Comparison of ENCODE assay signal across 2 cellular contexts in the genomic region with DNA sequence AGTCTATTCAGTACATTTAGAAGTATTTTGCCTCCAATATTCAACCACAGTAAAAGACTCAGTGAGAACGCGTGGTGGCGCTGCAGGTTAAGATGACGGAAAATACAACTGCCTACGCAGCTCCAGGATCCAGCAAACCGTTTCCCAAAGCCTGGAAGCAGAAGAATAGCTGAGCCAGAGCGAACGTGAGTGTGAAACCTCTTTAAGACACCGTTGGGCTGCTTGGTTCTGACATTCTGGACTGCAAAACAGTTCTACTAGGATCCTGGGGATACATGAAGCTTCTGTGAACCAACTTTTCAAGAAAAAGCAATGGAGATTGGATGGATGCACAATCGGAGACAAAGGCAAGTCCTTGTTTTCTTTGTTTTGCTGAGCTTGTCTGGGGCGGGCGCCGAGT.
TF ChIP-seq lines count a peak whose summit lies in the region.

PCDHB16 (plus strand) TSS at position 140 of the 400 bp plus-strand sequence; CDS start at position 313, 173 bp downstream.

TF ChIP-seq in Ishikawa, 13 proteins besides CTCF, POLR2A, EP300 and RAD21 (continued from another document):
- TF ChIP-seq, protein P1, sequence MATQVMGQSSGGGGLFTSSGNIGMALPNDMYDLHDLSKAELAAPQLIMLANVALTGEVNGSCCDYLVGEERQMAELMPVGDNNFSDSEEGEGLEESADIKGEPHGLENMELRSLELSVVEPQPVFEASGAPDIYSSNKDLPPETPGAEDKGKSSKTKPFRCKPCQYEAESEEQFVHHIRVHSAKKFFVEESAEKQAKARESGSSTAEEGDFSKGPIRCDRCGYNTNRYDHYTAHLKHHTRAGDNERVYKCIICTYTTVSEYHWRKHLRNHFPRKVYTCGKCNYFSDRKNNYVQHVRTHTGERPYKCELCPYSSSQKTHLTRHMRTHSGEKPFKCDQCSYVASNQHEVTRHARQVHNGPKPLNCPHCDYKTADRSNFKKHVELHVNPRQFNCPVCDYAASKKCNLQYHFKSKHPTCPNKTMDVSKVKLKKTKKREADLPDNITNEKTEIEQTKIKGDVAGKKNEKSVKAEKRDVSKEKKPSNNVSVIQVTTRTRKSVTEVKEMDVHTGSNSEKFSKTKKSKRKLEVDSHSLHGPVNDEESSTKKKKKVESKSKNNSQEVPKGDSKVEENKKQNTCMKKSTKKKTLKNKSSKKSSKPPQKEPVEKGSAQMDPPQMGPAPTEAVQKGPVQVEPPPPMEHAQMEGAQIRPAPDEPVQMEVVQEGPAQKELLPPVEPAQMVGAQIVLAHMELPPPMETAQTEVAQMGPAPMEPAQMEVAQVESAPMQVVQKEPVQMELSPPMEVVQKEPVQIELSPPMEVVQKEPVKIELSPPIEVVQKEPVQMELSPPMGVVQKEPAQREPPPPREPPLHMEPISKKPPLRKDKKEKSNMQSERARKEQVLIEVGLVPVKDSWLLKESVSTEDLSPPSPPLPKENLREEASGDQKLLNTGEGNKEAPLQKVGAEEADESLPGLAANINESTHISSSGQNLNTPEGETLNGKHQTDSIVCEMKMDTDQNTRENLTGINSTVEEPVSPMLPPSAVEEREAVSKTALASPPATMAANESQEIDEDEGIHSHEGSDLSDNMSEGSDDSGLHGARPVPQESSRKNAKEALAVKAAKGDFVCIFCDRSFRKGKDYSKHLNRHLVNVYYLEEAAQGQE (IDR thresholded peaks at IDR 0.05; ENCODE audit: low read depth) = no peak
- no peak for TF ChIP-seq YY1 (IDR thresholded peaks at IDR 0.05; ENCODE audit: low read depth)
- TF ChIP-seq TEAD4 (IDR thresholded peaks at IDR 0.05) = no peak
- no peak for TF ChIP-seq MAX (IDR thresholded peaks at IDR 0.05)
- no peak for TF ChIP-seq CEBPB (IDR thresholded peaks at IDR 0.05)
- no peak for TF ChIP-seq NFIC (IDR thresholded peaks at IDR 0.05)
- TF ChIP-seq EGR1 (IDR thresholded peaks at IDR 0.05) = no peak
- TF ChIP-seq TAF1 (IDR thresholded peaks at IDR 0.05; ENCODE audit: low read depth) = no peak
- no peak for TF ChIP-seq ZBTB7A (IDR thresholded peaks at IDR 0.05; ENCODE audit: low read depth)

TF ChIP-seq in HepG2, 621 proteins besides CTCF, POLR2A, EP300 and RAD21 (continued from another document and continues in another):
- TF ChIP-seq, protein P2, sequence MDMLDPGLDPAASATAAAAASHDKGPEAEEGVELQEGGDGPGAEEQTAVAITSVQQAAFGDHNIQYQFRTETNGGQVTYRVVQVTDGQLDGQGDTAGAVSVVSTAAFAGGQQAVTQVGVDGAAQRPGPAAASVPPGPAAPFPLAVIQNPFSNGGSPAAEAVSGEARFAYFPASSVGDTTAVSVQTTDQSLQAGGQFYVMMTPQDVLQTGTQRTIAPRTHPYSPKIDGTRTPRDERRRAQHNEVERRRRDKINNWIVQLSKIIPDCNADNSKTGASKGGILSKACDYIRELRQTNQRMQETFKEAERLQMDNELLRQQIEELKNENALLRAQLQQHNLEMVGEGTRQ (IDR thresholded peaks at IDR 0.05; ENCODE audit: low read depth, low read length) = no peak
- TF ChIP-seq, protein P2 (CRISPR knock-in tag; IDR thresholded peaks at IDR 0.05; ENCODE audit: borderline replicate concordance) = no peak
- TF ChIP-seq, protein P3, sequence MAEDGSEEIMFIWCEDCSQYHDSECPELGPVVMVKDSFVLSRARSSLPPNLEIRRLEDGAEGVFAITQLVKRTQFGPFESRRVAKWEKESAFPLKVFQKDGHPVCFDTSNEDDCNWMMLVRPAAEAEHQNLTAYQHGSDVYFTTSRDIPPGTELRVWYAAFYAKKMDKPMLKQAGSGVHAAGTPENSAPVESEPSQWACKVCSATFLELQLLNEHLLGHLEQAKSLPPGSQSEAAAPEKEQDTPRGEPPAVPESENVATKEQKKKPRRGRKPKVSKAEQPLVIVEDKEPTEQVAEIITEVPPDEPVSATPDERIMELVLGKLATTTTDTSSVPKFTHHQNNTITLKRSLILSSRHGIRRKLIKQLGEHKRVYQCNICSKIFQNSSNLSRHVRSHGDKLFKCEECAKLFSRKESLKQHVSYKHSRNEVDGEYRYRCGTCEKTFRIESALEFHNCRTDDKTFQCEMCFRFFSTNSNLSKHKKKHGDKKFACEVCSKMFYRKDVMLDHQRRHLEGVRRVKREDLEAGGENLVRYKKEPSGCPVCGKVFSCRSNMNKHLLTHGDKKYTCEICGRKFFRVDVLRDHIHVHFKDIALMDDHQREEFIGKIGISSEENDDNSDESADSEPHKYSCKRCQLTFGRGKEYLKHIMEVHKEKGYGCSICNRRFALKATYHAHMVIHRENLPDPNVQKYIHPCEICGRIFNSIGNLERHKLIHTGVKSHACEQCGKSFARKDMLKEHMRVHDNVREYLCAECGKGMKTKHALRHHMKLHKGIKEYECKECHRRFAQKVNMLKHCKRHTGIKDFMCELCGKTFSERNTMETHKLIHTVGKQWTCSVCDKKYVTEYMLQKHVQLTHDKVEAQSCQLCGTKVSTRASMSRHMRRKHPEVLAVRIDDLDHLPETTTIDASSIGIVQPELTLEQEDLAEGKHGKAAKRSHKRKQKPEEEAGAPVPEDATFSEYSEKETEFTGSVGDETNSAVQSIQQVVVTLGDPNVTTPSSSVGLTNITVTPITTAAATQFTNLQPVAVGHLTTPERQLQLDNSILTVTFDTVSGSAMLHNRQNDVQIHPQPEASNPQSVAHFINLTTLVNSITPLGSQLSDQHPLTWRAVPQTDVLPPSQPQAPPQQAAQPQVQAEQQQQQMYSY (CRISPR knock-in tag; IDR thresholded peaks at IDR 0.05) = peak; percentile 59; the same call in 1 of the 2 replicates
- TF ChIP-seq ZBTB7A (CRISPR knock-in tag; IDR thresholded peaks at IDR 0.05) = no peak
- no peak for TF ChIP-seq TAF15 (IDR thresholded peaks at IDR 0.05; ENCODE audit: low read depth, low read length, poor library complexity, severe bottlenecking)
- TF ChIP-seq KLF12 (CRISPR knock-in tag; IDR thresholded peaks at IDR 0.05; ENCODE audit: borderline replicate concordance) = 0 out of 2 replicates have a peak, but pooled peaks have one; percentile 58
- TF ChIP-seq, protein P4, sequence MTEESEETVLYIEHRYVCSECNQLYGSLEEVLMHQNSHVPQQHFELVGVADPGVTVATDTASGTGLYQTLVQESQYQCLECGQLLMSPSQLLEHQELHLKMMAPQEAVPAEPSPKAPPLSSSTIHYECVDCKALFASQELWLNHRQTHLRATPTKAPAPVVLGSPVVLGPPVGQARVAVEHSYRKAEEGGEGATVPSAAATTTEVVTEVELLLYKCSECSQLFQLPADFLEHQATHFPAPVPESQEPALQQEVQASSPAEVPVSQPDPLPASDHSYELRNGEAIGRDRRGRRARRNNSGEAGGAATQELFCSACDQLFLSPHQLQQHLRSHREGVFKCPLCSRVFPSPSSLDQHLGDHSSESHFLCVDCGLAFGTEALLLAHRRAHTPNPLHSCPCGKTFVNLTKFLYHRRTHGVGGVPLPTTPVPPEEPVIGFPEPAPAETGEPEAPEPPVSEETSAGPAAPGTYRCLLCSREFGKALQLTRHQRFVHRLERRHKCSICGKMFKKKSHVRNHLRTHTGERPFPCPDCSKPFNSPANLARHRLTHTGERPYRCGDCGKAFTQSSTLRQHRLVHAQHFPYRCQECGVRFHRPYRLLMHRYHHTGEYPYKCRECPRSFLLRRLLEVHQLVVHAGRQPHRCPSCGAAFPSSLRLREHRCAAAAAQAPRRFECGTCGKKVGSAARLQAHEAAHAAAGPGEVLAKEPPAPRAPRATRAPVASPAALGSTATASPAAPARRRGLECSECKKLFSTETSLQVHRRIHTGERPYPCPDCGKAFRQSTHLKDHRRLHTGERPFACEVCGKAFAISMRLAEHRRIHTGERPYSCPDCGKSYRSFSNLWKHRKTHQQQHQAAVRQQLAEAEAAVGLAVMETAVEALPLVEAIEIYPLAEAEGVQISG (CRISPR knock-in tag; IDR thresholded peaks at IDR 0.05) = peak; percentile 77
- TF ChIP-seq IRF1 (CRISPR knock-in tag; IDR thresholded peaks at IDR 0.05; ENCODE audit: low read depth) = no peak
- peak; percentile 30; the same call in 1 of the 2 replicates for TF ChIP-seq HOXA3 (CRISPR knock-in tag; IDR thresholded peaks at IDR 0.05)
- 0 out of 2 replicates have a peak, but pooled peaks have one; percentile 24 for TF ChIP-seq XBP1 (CRISPR knock-in tag; IDR thresholded peaks at IDR 0.05)
- 0 out of 2 replicates have a peak, but pooled peaks have one; percentile 15 for TF ChIP-seq ISL2 (CRISPR knock-in tag; IDR thresholded peaks at IDR 0.05)
- 0 out of 2 replicates have a peak, but pooled peaks have one; percentile 13 for TF ChIP-seq SAP130 (CRISPR knock-in tag; IDR thresholded peaks at IDR 0.05; ENCODE audit: low read depth)
- TF ChIP-seq TP53 (CRISPR knock-in tag; conservative IDR thresholded peaks at IDR 0.05) = no peak
- TF ChIP-seq NCOA5 (CRISPR knock-in tag; IDR thresholded peaks at IDR 0.05) = no peak
- no peak for TF ChIP-seq ZNF652 (CRISPR knock-in tag; IDR thresholded peaks at IDR 0.05; ENCODE audit: borderline replicate concordance, low read depth)
- TF ChIP-seq TSC22D2 (CRISPR knock-in tag; IDR thresholded peaks at IDR 0.05; ENCODE audit: borderline replicate concordance) = no peak
- TF ChIP-seq ZFY (CRISPR knock-in tag; IDR thresholded peaks at IDR 0.05) = 0 out of 2 replicates have a peak, but pooled peaks have one; percentile 25
- TF ChIP-seq, protein P5, sequence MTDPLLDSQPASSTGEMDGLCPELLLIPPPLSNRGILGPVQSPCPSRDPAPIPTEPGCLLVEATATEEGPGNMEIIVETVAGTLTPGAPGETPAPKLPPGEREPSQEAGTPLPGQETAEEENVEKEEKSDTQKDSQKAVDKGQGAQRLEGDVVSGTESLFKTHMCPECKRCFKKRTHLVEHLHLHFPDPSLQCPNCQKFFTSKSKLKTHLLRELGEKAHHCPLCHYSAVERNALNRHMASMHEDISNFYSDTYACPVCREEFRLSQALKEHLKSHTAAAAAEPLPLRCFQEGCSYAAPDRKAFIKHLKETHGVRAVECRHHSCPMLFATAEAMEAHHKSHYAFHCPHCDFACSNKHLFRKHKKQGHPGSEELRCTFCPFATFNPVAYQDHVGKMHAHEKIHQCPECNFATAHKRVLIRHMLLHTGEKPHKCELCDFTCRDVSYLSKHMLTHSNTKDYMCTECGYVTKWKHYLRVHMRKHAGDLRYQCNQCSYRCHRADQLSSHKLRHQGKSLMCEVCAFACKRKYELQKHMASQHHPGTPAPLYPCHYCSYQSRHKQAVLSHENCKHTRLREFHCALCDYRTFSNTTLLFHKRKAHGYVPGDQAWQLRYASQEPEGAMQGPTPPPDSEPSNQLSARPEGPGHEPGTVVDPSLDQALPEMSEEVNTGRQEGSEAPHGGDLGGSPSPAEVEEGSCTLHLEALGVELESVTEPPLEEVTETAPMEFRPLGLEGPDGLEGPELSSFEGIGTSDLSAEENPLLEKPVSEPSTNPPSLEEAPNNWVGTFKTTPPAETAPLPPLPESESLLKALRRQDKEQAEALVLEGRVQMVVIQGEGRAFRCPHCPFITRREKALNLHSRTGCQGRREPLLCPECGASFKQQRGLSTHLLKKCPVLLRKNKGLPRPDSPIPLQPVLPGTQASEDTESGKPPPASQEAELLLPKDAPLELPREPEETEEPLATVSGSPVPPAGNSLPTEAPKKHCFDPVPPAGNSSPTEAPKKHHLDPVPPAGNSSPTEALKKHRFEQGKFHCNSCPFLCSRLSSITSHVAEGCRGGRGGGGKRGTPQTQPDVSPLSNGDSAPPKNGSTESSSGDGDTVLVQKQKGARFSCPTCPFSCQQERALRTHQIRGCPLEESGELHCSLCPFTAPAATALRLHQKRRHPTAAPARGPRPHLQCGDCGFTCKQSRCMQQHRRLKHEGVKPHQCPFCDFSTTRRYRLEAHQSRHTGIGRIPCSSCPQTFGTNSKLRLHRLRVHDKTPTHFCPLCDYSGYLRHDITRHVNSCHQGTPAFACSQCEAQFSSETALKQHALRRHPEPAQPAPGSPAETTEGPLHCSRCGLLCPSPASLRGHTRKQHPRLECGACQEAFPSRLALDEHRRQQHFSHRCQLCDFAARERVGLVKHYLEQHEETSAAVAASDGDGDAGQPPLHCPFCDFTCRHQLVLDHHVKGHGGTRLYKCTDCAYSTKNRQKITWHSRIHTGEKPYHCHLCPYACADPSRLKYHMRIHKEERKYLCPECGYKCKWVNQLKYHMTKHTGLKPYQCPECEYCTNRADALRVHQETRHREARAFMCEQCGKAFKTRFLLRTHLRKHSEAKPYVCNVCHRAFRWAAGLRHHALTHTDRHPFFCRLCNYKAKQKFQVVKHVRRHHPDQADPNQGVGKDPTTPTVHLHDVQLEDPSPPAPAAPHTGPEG (CRISPR knock-in tag; IDR thresholded peaks at IDR 0.05) = 0 out of 2 replicates have a peak, but pooled peaks have one; percentile 33
- no peak for TF ChIP-seq ARHGAP35 (CRISPR knock-in tag; IDR thresholded peaks at IDR 0.05; ENCODE audit: borderline replicate concordance)
- no peak for TF ChIP-seq NFATC3 (CRISPR knock-in tag; IDR thresholded peaks at IDR 0.05)
- TF ChIP-seq ZNF335 (CRISPR knock-in tag; IDR thresholded peaks at IDR 0.05) = no peak
- TF ChIP-seq NFE2L2 (IDR thresholded peaks at IDR 0.05; ENCODE audit: low read length) = no peak
- TF ChIP-seq THAP9 (CRISPR knock-in tag; IDR thresholded peaks at IDR 0.05; ENCODE audit: borderline replicate concordance) = no peak
- no peak for TF ChIP-seq HMG20A (CRISPR knock-in tag; IDR thresholded peaks at IDR 0.05; ENCODE audit: borderline replicate concordance)
- TF ChIP-seq STAG1 (CRISPR knock-in tag; IDR thresholded peaks at IDR 0.05) = peak; percentile 57
- no peak for TF ChIP-seq IRX3 (CRISPR knock-in tag; IDR thresholded peaks at IDR 0.05; ENCODE audit: borderline replicate concordance, low read depth)
- no peak for TF ChIP-seq ATF7-NPFF (CRISPR knock-in tag; IDR thresholded peaks at IDR 0.05; ENCODE audit: low read depth)
